ENCODE assay signal across 18 cellular contexts in genomic region chr16:79608976-79609375, GRCh38. TPM values are rescaled to one million over a fixed set of nuclear protein-coding genes. Genes with fewer than 3 reads are reported as not detected.
"Had no signal": no experiment of that assay in that cellular context is flagged by ENCODE, and none has a peak within 500 bp of the region (broad histone marks: within the 10 kb centered on the region; RNA-seq: fewer than 3 reads in every experiment).

No MANE protein-coding gene starts in this region.

- H3K4me3 ChIP-seq: MG63 had no signal

- DNase-seq: KBM-7, MG63, NCI-H1092 treated with DMSO at 0.1 percent for 48 hours, NCI-H1436, NCI-H187, NCI-H2029, NCI-H2081 treated with DMSO at 0.1 percent for 48 hours, NCI-H2171, NCI-H226, NCI-H446, NCI-H510A, NCI-H524 treated with DMSO at 0.1 percent for 48 hours, NCI-H69, NCI-H774, SHP77, SK-N-SH, SW 1271 had no signal

- H3K36me3 ChIP-seq: MG63 had no signal

- H3K9me3 ChIP-seq: MG63, SK-N-SH had no signal

RNA-seq across cellular contexts. Expression of gene MAF, which starts 8.4 kb away (rescaled TPM):
- total RNA-seq: HT-29 had no signal
